In genomic region chr11:42175203-42175602, GRCh38 we compare ENCODE assay signal across 21 cellular contexts.
A peak's percentile ranks its signal among the peaks of the same experiment; 100 is the strongest.
DNase-seq lines count a peak whose midpoint lies in the region; ATAC-seq and TF ChIP-seq lines count a peak whose summit lies in the region.
"Had no signal": no experiment of that assay in that cellular context is flagged by ENCODE, and none has a peak within 500 bp of the region (broad histone marks: within the 10 kb centered on the region; RNA-seq: fewer than 3 reads in every experiment).

No MANE protein-coding gene starts in this region.

- H3K36me3 ChIP-seq in PC-3 (ENCODE audit: low read depth, low read length) (no peaks in the 10 kb centered on the region), smooth muscle cell (ENCODE audit: low read depth) (no peaks in the 10 kb centered on the region)
- H3K36me3 ChIP-seq: gastrocnemius medialis, prostate gland, vagina had no signal

- H4K20me1 ChIP-seq in PC-3 (ENCODE audit: low read length) (no peaks in the 10 kb centered on the region), smooth muscle cell (ENCODE audit: low read depth) (no peaks in the 10 kb centered on the region)

- H3K4me1 ChIP-seq in PC-3 (ENCODE audit: insufficient read depth, low read length), result peaks cover 16% of the 10 kb centered on the region
- H3K4me1 ChIP-seq in smooth muscle cell (ENCODE audit: low read depth), result no peaks in the 10 kb centered on the region
- H3K4me1 ChIP-seq: gastrocnemius medialis, prostate gland, vagina had no signal

- H3K4me1 Mint-ChIP-seq in stimulated activated naive CD8-positive, alpha-beta T cell treated with anti-CD3 and anti-CD28 coated beads, Interleukin-15, amount 100 ng/mL, for 72 hours, result no peaks in the 10 kb centered on the region
- H3K4me1 Mint-ChIP-seq: GM23338 had no signal

- CTCF ChIA-PET in PC-3 (lab: Charles Lee), result no interaction called here

- no peaks in the 10 kb centered on the region for H3K79me2 ChIP-seq in PC-3 (ENCODE audit: low read length)
- no peaks in the 10 kb centered on the region for H3K79me2 ChIP-seq in smooth muscle cell (ENCODE audit: low read depth)

- H3K27ac Mint-ChIP-seq in stimulated activated naive CD8-positive, alpha-beta T cell treated with anti-CD3 and anti-CD28 coated beads, Interleukin-15, amount 100 ng/mL, for 72 hours, result no peak overlapping the region
- H3K27ac Mint-ChIP-seq: activated CD8-positive, alpha-beta T cell treated with anti-CD3 and anti-CD28 coated beads for 36 hours; GM23338 had no signal

- H3K4me2 ChIP-seq in PC-3 (ENCODE audit: low read length) (peak overlapping the region; percentile 49), smooth muscle cell (peak overlapping the region; percentile 6)
- H3K4me2 ChIP-seq: GM23338 had no signal

- H3K4me3 ChIP-seq in PC-3 (ENCODE audit: low read length), result no peak overlapping the region
- H3K4me3 ChIP-seq in smooth muscle cell, result no peak overlapping the region
- H3K4me3 ChIP-seq: gastrocnemius medialis, GM23338, prostate gland, vagina had no signal

- H3K27me3 ChIP-seq in PC-3 (ENCODE audit: low read length), result no peaks in the 10 kb centered on the region
- H3K27me3 ChIP-seq in smooth muscle cell (ENCODE audit: low read depth), result no peaks in the 10 kb centered on the region
- H3K27me3 ChIP-seq: gastrocnemius medialis had no signal

- H3K27me3 Mint-ChIP-seq in stimulated activated naive CD8-positive, alpha-beta T cell treated with anti-CD3 and anti-CD28 coated beads, Interleukin-15, amount 100 ng/mL, for 72 hours, result no peaks in the 10 kb centered on the region
- H3K27me3 Mint-ChIP-seq: activated CD8-positive, alpha-beta T cell treated with anti-CD3 and anti-CD28 coated beads for 36 hours had no signal

- 55% methylated on average over 1 of the region's 1 CpG for WGBS in smooth muscle cell (ENCODE audit: low lambda C conversion rate)

- H3F3A ChIP-seq in PC-3 (ENCODE audit: low read length, unreplicated experiment) (peaks cover 5% of the 10 kb centered on the region), smooth muscle cell (ENCODE audit: low read depth) (no peaks in the 10 kb centered on the region)

- H3K27ac ChIP-seq in PC-3 (ENCODE audit: low read length) (peak overlapping the region; percentile 63), epithelial cell of prostate (no peak overlapping the region), smooth muscle cell (ENCODE audit: low read depth) (peak overlapping the region; percentile 30)
- H3K27ac ChIP-seq: gastrocnemius medialis, prostate gland, vagina had no signal

- H3K9ac ChIP-seq in PC-3 (ENCODE audit: low read length) (no peak overlapping the region), smooth muscle cell (ENCODE audit: low read depth) (no peak overlapping the region)

- TF ChIP-seq CTCF in PC-3 (conservative IDR thresholded peaks at IDR 0.05; ENCODE audit: low read depth, low read length) (no peak), smooth muscle cell (IDR thresholded peaks at IDR 0.05; ENCODE audit: borderline replicate concordance, insufficient read depth, poor library complexity, severe bottlenecking) (no peak)

- no peak overlapping the region for H3K4me3 Mint-ChIP-seq in stimulated activated naive CD8-positive, alpha-beta T cell treated with anti-CD3 and anti-CD28 coated beads, Interleukin-15, amount 100 ng/mL, for 72 hours
- H3K4me3 Mint-ChIP-seq: activated CD8-positive, alpha-beta T cell treated with anti-CD3 and anti-CD28 coated beads for 36 hours; GM23338 had no signal

- ATAC-seq in PC-3, result no peak
- no peak for ATAC-seq in stimulated activated naive CD8-positive, alpha-beta T cell treated with anti-CD3 and anti-CD28 coated beads, Interleukin-15, amount 100 ng/mL, for 72 hours
- ATAC-seq: activated CD8-positive, alpha-beta T cell treated with anti-CD3 and anti-CD28 coated beads for 36 hours; gastrocnemius medialis; GM23338; HepG2 had no signal

- H3K9me2 ChIP-seq in PC-3 (replicated peaks; ENCODE audit: low read length), result no peaks in the 10 kb centered on the region

- DNase-seq in DMS53 treated with DMSO at 0.1 percent for 48 hours (lab: John Stamatoyannopoulos, UW; ENCODE audit: unreplicated experiment) (peak; percentile 19), PC-3 (peak; percentile 74), epithelial cell of prostate (ENCODE audit: low read depth, low spot score) (peak; percentile 18), smooth muscle cell (lab: John Stamatoyannopoulos, UW; ENCODE audit: unreplicated experiment) (no peak), NCI-H2171 (lab: John Stamatoyannopoulos, UW) (no peak)
- no peak for DNase-seq in stimulated activated naive CD8-positive, alpha-beta T cell treated with anti-CD3 and anti-CD28 coated beads, Interleukin-15, amount 100 ng/mL, for 72 hours
- DNase-seq in activated CD4-positive, alpha-beta T cell treated with anti-CD3 and anti-CD28 coated beads for 4 hours, result no peak
- DNase-seq: activated CD8-positive, alpha-beta T cell treated with anti-CD3 and anti-CD28 coated beads for 36 hours; activated effector memory CD4-positive, alpha-beta T cell treated with anti-CD3 and anti-CD28 coated beads, Interleukin-2, amount 50 U/mL, for 16 hours; activated T-cell treated with anti-CD3 and anti-CD28 coated beads for 4 hours; caudate nucleus; dermis blood vessel endothelial cell; DND-41; gastrocnemius medialis; NCI-H1417 treated with DMSO at 0.1 percent for 48 hours; NCI-H524 treated with DMSO at 0.1 percent for 48 hours; T-helper 9 cell had no signal

- BruUV-seq in PC-3 (replicated peaks; lab: Mats Ljungman, UMichigan), result no TSS peak

- H3K9me3 ChIP-seq in PC-3 (ENCODE audit: low read length), result no peaks in the 10 kb centered on the region
- no peaks in the 10 kb centered on the region for H3K9me3 ChIP-seq in smooth muscle cell (replicated peaks; ENCODE audit: low read depth)
- H3K9me3 ChIP-seq: gastrocnemius medialis, prostate gland, vagina had no signal

- intact Hi-C loops in PC-3 (cut with micrococcal nuclease), result no loop called here

- H2AFZ ChIP-seq in PC-3 (ENCODE audit: low read length) (peak overlapping the region; percentile 30; the same call in 1 of the 2 replicates), smooth muscle cell (ENCODE audit: low read depth) (peak overlapping the region; percentile 59)
- H2AFZ ChIP-seq: GM23338 had no signal

- peaks cover 19% of the 10 kb centered on the region in 2 donors for H3K9me3 Mint-ChIP-seq in stimulated activated naive CD8-positive, alpha-beta T cell treated with anti-CD3 and anti-CD28 coated beads, Interleukin-15, amount 100 ng/mL, for 72 hours

- POLR2A ChIA-PET in PC-3 (lab: Charles Lee; ENCODE audit: unreplicated experiment), result no interaction called here

Comparison
In these comparisons a context has a peak if more than half of its experiments do, and no peak if none do; other contexts are left out.
1. DNase-seq: peak in DMS53 treated with DMSO at 0.1 percent for 48 hours (single experiment), PC-3 (single experiment) and epithelial cell of prostate (single experiment); none in smooth muscle cell (single experiment), stimulated activated naive CD8-positive, alpha-beta T cell treated with anti-CD3 and anti-CD28 coated beads, Interleukin-15, amount 100 ng/mL, for 72 hours (0 of 2), activated CD4-positive, alpha-beta T cell treated with anti-CD3 and anti-CD28 coated beads for 4 hours (0 of 2) and NCI-H2171 (single experiment).